Comparison of ENCODE assay signal across 32 cellular contexts in the genomic region with DNA sequence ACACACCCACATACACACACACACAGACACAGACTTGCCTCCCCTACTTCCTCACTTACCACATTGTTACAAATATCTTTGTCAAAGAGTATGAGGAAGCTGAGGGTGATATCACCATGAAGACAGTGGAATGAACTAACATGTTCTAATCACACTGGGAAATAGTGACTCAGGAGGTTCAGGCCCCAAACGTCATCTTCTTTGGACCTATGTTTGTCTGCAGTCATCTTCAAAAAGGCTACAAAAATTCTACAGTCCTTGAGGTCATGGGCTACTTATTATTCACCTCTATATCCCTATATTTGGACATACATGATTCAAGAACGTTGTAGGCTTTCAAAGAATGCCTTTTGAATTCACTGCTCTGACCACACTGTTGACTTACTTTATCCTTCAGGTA. TPM values are rescaled to one million over a fixed set of nuclear protein-coding genes. Genes with fewer than 3 reads are reported as not detected.
"Had no signal": no experiment of that assay in that cellular context is flagged by ENCODE, and none has a peak within 500 bp of the region (broad histone marks: within the 10 kb centered on the region; RNA-seq: fewer than 3 reads in every experiment).

No MANE protein-coding gene starts in this region.

- ATAC-seq: activated T-cell treated with anti-CD3 and anti-CD28 coated beads, Interleukin-2, amount 50 U/mL, for 4 hours; activated T-helper 17 cell treated with anti-CD3 and anti-CD28 coated beads, Interleukin-2, amount 50 U/mL, for 72 hours had no signal

- DNase-seq: activated CD4-positive, alpha-beta memory T cell treated with anti-CD3 and anti-CD28 coated beads for 36 hours; activated CD4-positive, alpha-beta T cell treated with anti-CD3 and anti-CD28 coated beads, Interleukin-2, amount 10 ng/mL, durations not matched to agents 7 days and 5 days; activated CD4-positive, CD25-positive, alpha-beta regulatory T cell; activated CD8-positive, alpha-beta memory T cell treated with anti-CD3 and anti-CD28 coated beads for 24 hours; activated gamma-delta T cell; activated naive CD4-positive, alpha-beta T cell treated with anti-CD3 and anti-CD28 coated beads for 36 hours; activated T-cell treated with anti-CD3 and anti-CD28 coated beads, Interleukin-2, amount 50 U/mL, for 4 hours; amygdala; cerebellar nuclear complex; KG1; MV-4-11; NCI-H1092 treated with DMSO at 0.1 percent for 48 hours; NCI-H1417 treated with DMSO at 0.1 percent for 48 hours; NCI-H1694; NCI-H2029; NCI-H2107; NCI-H2171 treated with DMSO at 0.1 percent for 48 hours; NCI-H345; NCI-H510A treated with DMSO at 0.1 percent for 48 hours; NCI-H69; NK-92 treated with Interleukin-12 subunit alpha and Interleukin-12 subunit beta, amount 100 ng/mL, for 24 hours; Peyer's patch; SHP77; T-helper 2 cell; T1000 had no signal

- H3K4me1 ChIP-seq: Peyer's patch, SJSA1 had no signal

- H3K27ac ChIP-seq: Peyer's patch, SJSA1, VCaP had no signal

- H3K4me3 ChIP-seq: Peyer's patch, SJSA1 had no signal

- H3K36me3 ChIP-seq: Peyer's patch, SJSA1 had no signal

- H3K9me3 ChIP-seq: Peyer's patch, SJSA1 had no signal

- H3K27me3 ChIP-seq: Peyer's patch had no signal

RNA-seq across cellular contexts. Expression of a gene that starts 2.1 kb away (rescaled TPM):
- total RNA-seq: activated CD4-positive, alpha-beta memory T cell treated with anti-CD3 and anti-CD28 coated beads for 36 hours; activated CD4-positive, alpha-beta T cell treated with anti-CD3 and anti-CD28 coated beads, Interleukin-2, amount 10 ng/mL, durations not matched to agents 7 days and 5 days; activated naive CD4-positive, alpha-beta T cell treated with anti-CD3 and anti-CD28 coated beads for 36 hours; activated T-cell treated with anti-CD3 and anti-CD28 coated beads, Interleukin-2, amount 50 U/mL, for 4 hours; activated T-helper 17 cell treated with anti-CD3 and anti-CD28 coated beads, Interleukin-2, amount 50 U/mL, for 72 hours; astrocyte; cardiac septum; LHCN-M2; M059J; Peyer's patch; SJSA1 had no signal

RNA-seq across cellular contexts. Expression of a gene that starts 9.8 kb away (rescaled TPM):
- total RNA-seq: activated CD4-positive, alpha-beta memory T cell treated with anti-CD3 and anti-CD28 coated beads for 36 hours; activated CD4-positive, alpha-beta T cell treated with anti-CD3 and anti-CD28 coated beads, Interleukin-2, amount 10 ng/mL, durations not matched to agents 7 days and 5 days; activated naive CD4-positive, alpha-beta T cell treated with anti-CD3 and anti-CD28 coated beads for 36 hours; activated T-cell treated with anti-CD3 and anti-CD28 coated beads, Interleukin-2, amount 50 U/mL, for 4 hours; activated T-helper 17 cell treated with anti-CD3 and anti-CD28 coated beads, Interleukin-2, amount 50 U/mL, for 72 hours; astrocyte; cardiac septum; LHCN-M2; M059J; Peyer's patch; SJSA1 had no signal

RNA-seq across cellular contexts. Expression of a gene that starts 12.9 kb away (rescaled TPM):
- total RNA-seq: activated CD4-positive, alpha-beta memory T cell treated with anti-CD3 and anti-CD28 coated beads for 36 hours; activated CD4-positive, alpha-beta T cell treated with anti-CD3 and anti-CD28 coated beads, Interleukin-2, amount 10 ng/mL, durations not matched to agents 7 days and 5 days; activated naive CD4-positive, alpha-beta T cell treated with anti-CD3 and anti-CD28 coated beads for 36 hours; activated T-cell treated with anti-CD3 and anti-CD28 coated beads, Interleukin-2, amount 50 U/mL, for 4 hours; activated T-helper 17 cell treated with anti-CD3 and anti-CD28 coated beads, Interleukin-2, amount 50 U/mL, for 72 hours; astrocyte; cardiac septum; LHCN-M2; M059J; Peyer's patch; SJSA1 had no signal

RNA-seq across cellular contexts. Expression of a gene that starts 25.1 kb away (rescaled TPM):
- total RNA-seq: activated CD4-positive, alpha-beta memory T cell treated with anti-CD3 and anti-CD28 coated beads for 36 hours; activated CD4-positive, alpha-beta T cell treated with anti-CD3 and anti-CD28 coated beads, Interleukin-2, amount 10 ng/mL, durations not matched to agents 7 days and 5 days; activated naive CD4-positive, alpha-beta T cell treated with anti-CD3 and anti-CD28 coated beads for 36 hours; activated T-cell treated with anti-CD3 and anti-CD28 coated beads, Interleukin-2, amount 50 U/mL, for 4 hours; activated T-helper 17 cell treated with anti-CD3 and anti-CD28 coated beads, Interleukin-2, amount 50 U/mL, for 72 hours; astrocyte; cardiac septum; LHCN-M2; M059J; Peyer's patch; SJSA1 had no signal

RNA-seq across cellular contexts. Expression of a gene that starts 34.9 kb away (rescaled TPM):
- total RNA-seq: activated CD4-positive, alpha-beta memory T cell treated with anti-CD3 and anti-CD28 coated beads for 36 hours; activated CD4-positive, alpha-beta T cell treated with anti-CD3 and anti-CD28 coated beads, Interleukin-2, amount 10 ng/mL, durations not matched to agents 7 days and 5 days; activated naive CD4-positive, alpha-beta T cell treated with anti-CD3 and anti-CD28 coated beads for 36 hours; activated T-cell treated with anti-CD3 and anti-CD28 coated beads, Interleukin-2, amount 50 U/mL, for 4 hours; activated T-helper 17 cell treated with anti-CD3 and anti-CD28 coated beads, Interleukin-2, amount 50 U/mL, for 72 hours; astrocyte; cardiac septum; LHCN-M2; M059J; Peyer's patch; SJSA1 had no signal
